Comparison of ENCODE assay signal across 1 cellular context in genomic region chr15:52546031-52546751, GRCh38.
A peak's percentile ranks its signal among the peaks of the same experiment; 100 is the strongest.
TF ChIP-seq lines count a peak whose summit lies in the region.

No MANE protein-coding gene starts in this region.

TF ChIP-seq in H1, 55 proteins besides CTCF, POLR2A, EP300 and RAD21:
- TF ChIP-seq POLR2AphosphoS5 (IDR thresholded peaks at IDR 0.05; ENCODE audit: low read depth, low read length) (peak; percentile 16), PHF8 (conservative IDR thresholded peaks at IDR 0.05; ENCODE audit: low read depth, low read length) (no peak)
- TF ChIP-seq, protein P1, sequence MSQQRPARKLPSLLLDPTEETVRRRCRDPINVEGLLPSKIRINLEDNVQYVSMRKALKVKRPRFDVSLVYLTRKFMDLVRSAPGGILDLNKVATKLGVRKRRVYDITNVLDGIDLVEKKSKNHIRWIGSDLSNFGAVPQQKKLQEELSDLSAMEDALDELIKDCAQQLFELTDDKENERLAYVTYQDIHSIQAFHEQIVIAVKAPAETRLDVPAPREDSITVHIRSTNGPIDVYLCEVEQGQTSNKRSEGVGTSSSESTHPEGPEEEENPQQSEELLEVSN (IDR thresholded peaks at IDR 0.05), result 0 out of 2 replicates have a peak, but pooled peaks have one; percentile 28
- TF ChIP-seq, protein P2, sequence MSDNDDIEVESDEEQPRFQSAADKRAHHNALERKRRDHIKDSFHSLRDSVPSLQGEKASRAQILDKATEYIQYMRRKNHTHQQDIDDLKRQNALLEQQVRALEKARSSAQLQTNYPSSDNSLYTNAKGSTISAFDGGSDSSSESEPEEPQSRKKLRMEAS (IDR thresholded peaks at IDR 0.05), result peak; percentile 58
